1 cellular context compared by ENCODE assay signal in genomic region chr19:4220188-4220587, GRCh38.
A peak's percentile ranks its signal among the peaks of the same experiment; 100 is the strongest.
TF ChIP-seq lines count a peak whose summit lies in the region.

No MANE protein-coding gene starts in this region.

TF ChIP-seq in GM12878, 131 proteins besides CTCF, POLR2A, EP300 and RAD21:
- peak; percentile 44; the same call in 1 of the 2 replicates for TF ChIP-seq SMARCA5 (IDR thresholded peaks at IDR 0.05)
- no peak for TF ChIP-seq PKNOX1 (IDR thresholded peaks at IDR 0.05)
